Comparison of ENCODE assay signal across 18 cellular contexts in genomic region chr1:13494025-13494424, GRCh38. TPM values are rescaled to one million over a fixed set of nuclear protein-coding genes. Genes with fewer than 3 reads are reported as not detected.
DNase-seq lines count a peak whose midpoint lies in the region; ATAC-seq and TF ChIP-seq lines count a peak whose summit lies in the region.
"Had no signal": no experiment of that assay in that cellular context is flagged by ENCODE, and none has a peak within 500 bp of the region (broad histone marks: within the 10 kb centered on the region; RNA-seq: fewer than 3 reads in every experiment).

No MANE protein-coding gene starts in this region.

- H3K36me3 Mint-ChIP-seq in endodermal cell (ENCODE audit: low read depth): no peaks in the 10 kb centered on the region
- H3K36me3 Mint-ChIP-seq: activated naive CD4-positive, alpha-beta T cell treated with anti-CD3 and anti-CD28 coated beads, Interleukin-2, amount 10 ng/mL, durations not matched to agents 7 days and 5 days had no signal

- H3K4me3 Mint-ChIP-seq in endodermal cell: no peak overlapping the region
- H3K4me3 Mint-ChIP-seq: activated naive CD4-positive, alpha-beta T cell treated with anti-CD3 and anti-CD28 coated beads, Interleukin-2, amount 10 ng/mL, durations not matched to agents 7 days and 5 days had no signal

- peak; percentile 73 for ATAC-seq in GM21576 (IDR thresholded peaks at IDR 0.05; ENCODE audit: unreplicated experiment)
- no peak for ATAC-seq in GM19463 (IDR thresholded peaks at IDR 0.05; ENCODE audit: unreplicated experiment)
- ATAC-seq: HepG2 had no signal

- H3K36me3 ChIP-seq in endodermal cell (ENCODE audit: control insufficient read depth, insufficient read depth, low read length): no peaks in the 10 kb centered on the region
- H3K36me3 ChIP-seq: left ventricle myocardium inferior, suprapubic skin had no signal

- H3K27ac ChIP-seq in endodermal cell (ENCODE audit: low read depth, low read length): no peak overlapping the region
- H3K27ac ChIP-seq: left ventricle myocardium inferior, suprapubic skin had no signal

- H3K9me3 ChIP-seq in endodermal cell (ENCODE audit: control insufficient read depth, low read length): no peaks in the 10 kb centered on the region
- H3K9me3 ChIP-seq: left ventricle myocardium inferior, suprapubic skin had no signal

- peaks cover 75% of the 10 kb centered on the region for H3K27me3 ChIP-seq in endodermal cell (ENCODE audit: control insufficient read depth, insufficient read depth, low read length, poor library complexity, severe bottlenecking)

- H3K4me1 Mint-ChIP-seq in endodermal cell: no peaks in the 10 kb centered on the region
- H3K4me1 Mint-ChIP-seq: activated naive CD4-positive, alpha-beta T cell treated with anti-CD3 and anti-CD28 coated beads, Interleukin-2, amount 10 ng/mL, durations not matched to agents 7 days and 5 days had no signal

- peaks cover 93% of the 10 kb centered on the region for H3K27me3 Mint-ChIP-seq in endodermal cell (ENCODE audit: insufficient read depth)

- WGBS in endodermal cell (ENCODE audit: insufficient coverage in 1 of 2, insufficient read length in 1 of 2), 2 experiments: 86 to 92% methylated on average over 3 to 5 of the region's 5 CpGs

- no peak overlapping the region for H3K27ac Mint-ChIP-seq in endodermal cell
- H3K27ac Mint-ChIP-seq: activated naive CD4-positive, alpha-beta T cell treated with anti-CD3 and anti-CD28 coated beads, Interleukin-2, amount 10 ng/mL, durations not matched to agents 7 days and 5 days had no signal

- TF ChIP-seq CTCF in NB4 (IDR thresholded peaks at IDR 0.05; ENCODE audit: low read depth, low read length): no peak
- no peak for TF ChIP-seq CTCF in endodermal cell (conservative IDR thresholded peaks at IDR 0.05)

- H3K9ac ChIP-seq in endodermal cell (ENCODE audit: extremely low read depth, low read length, poor library complexity, severe bottlenecking): no peak overlapping the region

- DNase-seq in stimulated activated CD4-positive, alpha-beta T cell treated with anti-CD3 and anti-CD28 coated beads, Interleukin-1b, Interleukin-23, amount 100 ng/mL, for 48 hours: peak; percentile 11
- no peak for DNase-seq in stimulated activated CD4-positive, alpha-beta T cell treated with anti-CD3 and anti-CD28 coated beads, Interleukin-12 subunit alpha, Interleukin-12 subunit beta, amount 100 ng/mL, for 4 hours
- DNase-seq in NB4 (ENCODE audit: low read depth) (peak; percentile 10), GM19238 (ENCODE audit: insufficient read length, low spot score) (no peak), endodermal cell (no peak), NCI-H2196 (lab: John Stamatoyannopoulos, UW; ENCODE audit: unreplicated experiment) (no peak)
- DNase-seq: activated naive CD4-positive, alpha-beta T cell treated with anti-CD3 and anti-CD28 coated beads, Interleukin-2, amount 10 ng/mL, durations not matched to agents 7 days and 5 days; HCEC 1CT; left ventricle myocardium inferior; NCI-H1092 treated with DMSO at 0.1 percent for 48 hours had no signal

- H3K4me1 ChIP-seq in endodermal cell (ENCODE audit: control insufficient read depth, insufficient read depth, low read length): no peaks in the 10 kb centered on the region
- H3K4me1 ChIP-seq: suprapubic skin had no signal

- H3K9me3 Mint-ChIP-seq in endodermal cell: no peaks in the 10 kb centered on the region
- H3K9me3 Mint-ChIP-seq: activated naive CD4-positive, alpha-beta T cell treated with anti-CD3 and anti-CD28 coated beads, Interleukin-2, amount 10 ng/mL, durations not matched to agents 7 days and 5 days had no signal

- TF ChIP-seq POLR2A in NB4 (IDR thresholded peaks at IDR 0.05; ENCODE audit: extremely low read depth, insufficient read length): no peak

- H3K4me3 ChIP-seq in NB4 (ENCODE audit: low read depth, low read length) (no peak overlapping the region), endodermal cell (ENCODE audit: low read length) (no peak overlapping the region)
- H3K4me3 ChIP-seq: left ventricle myocardium inferior, suprapubic skin had no signal

RNA-seq across cellular contexts. Expression of gene LRRC38, which starts 19.8 kb away (rescaled TPM):
- total RNA-seq in endodermal cell: under 1 TPM; 0.46 to 0.51 TPM
- polyA plus RNA-seq in endodermal cell (2013, experiment 1 of 2): not detected
- polyA plus RNA-seq in endodermal cell (2013, experiment 2 of 2): not detected
- total RNA-seq: activated CD8-positive, alpha-beta memory T cell treated with anti-CD3 and anti-CD28 coated beads for 36 hours; bronchial epithelial cell; HepG2; myocyte; SK-MEL-5 had no signal
- polyA plus RNA-seq: HepG2 had no signal

Comparison
In these comparisons a context has a peak if more than half of its experiments do, and no peak if none do; other contexts are left out.
1. DNase-seq: peak in stimulated activated CD4-positive, alpha-beta T cell treated with anti-CD3 and anti-CD28 coated beads, Interleukin-1b, Interleukin-23, amount 100 ng/mL, for 48 hours (single experiment) and NB4 (single experiment); none in stimulated activated CD4-positive, alpha-beta T cell treated with anti-CD3 and anti-CD28 coated beads, Interleukin-12 subunit alpha, Interleukin-12 subunit beta, amount 100 ng/mL, for 4 hours (single experiment), GM19238 (single experiment), endodermal cell (single experiment) and NCI-H2196 (single experiment).